In genomic region chr11:129973809-129974208, GRCh38 we compare ENCODE assay signal across 1 cellular context.
TF ChIP-seq lines count a peak whose summit lies in the region.

No MANE protein-coding gene starts in this region.

TF ChIP-seq in HepG2, 621 proteins besides CTCF, POLR2A, EP300 and RAD21 (continued from another document and continues in another):
- no peak for TF ChIP-seq ZNF318 (CRISPR knock-in tag; IDR thresholded peaks at IDR 0.05)
- no peak for TF ChIP-seq ZNF598 (CRISPR knock-in tag; IDR thresholded peaks at IDR 0.05; ENCODE audit: borderline replicate concordance)
- peak; percentile 38; the same call in 1 of the 2 replicates for TF ChIP-seq HDAC2 (CRISPR knock-in tag; IDR thresholded peaks at IDR 0.05)
- TF ChIP-seq ZNF432 (CRISPR knock-in tag; IDR thresholded peaks at IDR 0.05; ENCODE audit: borderline replicate concordance) = no peak
- TF ChIP-seq ZKSCAN8 (CRISPR knock-in tag; IDR thresholded peaks at IDR 0.05; ENCODE audit: borderline replicate concordance) = peak; percentile 76; the same call in 1 of the 2 replicates
- TF ChIP-seq IKZF4 (CRISPR knock-in tag; IDR thresholded peaks at IDR 0.05; ENCODE audit: borderline replicate concordance, low read depth, not compliant biosample characterization) = no peak
- TF ChIP-seq NCOA2 (CRISPR knock-in tag; IDR thresholded peaks at IDR 0.05) = no peak
- peak; percentile 34; the same call in 1 of the 2 replicates for TF ChIP-seq RARA (CRISPR knock-in tag; IDR thresholded peaks at IDR 0.05)
- no peak for TF ChIP-seq IKZF5 (CRISPR knock-in tag; IDR thresholded peaks at IDR 0.05)
- TF ChIP-seq HOMEZ (CRISPR knock-in tag; IDR thresholded peaks at IDR 0.05; ENCODE audit: low read depth) = 0 out of 2 replicates have a peak, but pooled peaks have one; percentile 21
- no peak for TF ChIP-seq NCOA5 (CRISPR knock-in tag; IDR thresholded peaks at IDR 0.05)
- TF ChIP-seq SAP130 (CRISPR knock-in tag; IDR thresholded peaks at IDR 0.05; ENCODE audit: low read depth) = peak; percentile 65
- TF ChIP-seq ZNF788 (CRISPR knock-in tag; IDR thresholded peaks at IDR 0.05; ENCODE audit: borderline replicate concordance) = no peak
- peak; percentile 38; the same call in 1 of the 2 replicates for TF ChIP-seq SOX5 (CRISPR knock-in tag; IDR thresholded peaks at IDR 0.05; ENCODE audit: borderline replicate concordance)
- no peak for TF ChIP-seq SMAD1 (CRISPR knock-in tag; IDR thresholded peaks at IDR 0.05; ENCODE audit: borderline replicate concordance, low read depth)
- TF ChIP-seq PRPF4 (IDR thresholded peaks at IDR 0.05; ENCODE audit: low read depth, low read length, poor library complexity, severe bottlenecking) = no peak
- TF ChIP-seq XRCC5 (optimal IDR thresholded peaks at IDR 0.05; ENCODE audit: low read length) = peak; percentile 61
- peak; percentile 9; the same call in 1 of the 2 replicates for TF ChIP-seq STAG1 (CRISPR knock-in tag; IDR thresholded peaks at IDR 0.05)
- TF ChIP-seq IRF9 (CRISPR knock-in tag; IDR thresholded peaks at IDR 0.05; ENCODE audit: borderline replicate concordance) = no peak
- no peak for TF ChIP-seq SSRP1 (CRISPR knock-in tag; IDR thresholded peaks at IDR 0.05)
- no peak for TF ChIP-seq ZBTB49 (CRISPR knock-in tag; IDR thresholded peaks at IDR 0.05; ENCODE audit: borderline replicate concordance)
- no peak for TF ChIP-seq KLF9 (CRISPR knock-in tag; IDR thresholded peaks at IDR 0.05; ENCODE audit: low read depth)
- no peak for TF ChIP-seq SRSF9 (IDR thresholded peaks at IDR 0.05; ENCODE audit: borderline replicate concordance, insufficient read depth, low read depth, low read length, poor library complexity, severe bottlenecking)
- TF ChIP-seq ZNF660 (CRISPR knock-in tag; IDR thresholded peaks at IDR 0.05; ENCODE audit: borderline replicate concordance, low read depth) = no peak
- TF ChIP-seq DZIP1 (CRISPR knock-in tag; IDR thresholded peaks at IDR 0.05) = no peak
- TF ChIP-seq DMAP1 (CRISPR knock-in tag; IDR thresholded peaks at IDR 0.05) = no peak
- TF ChIP-seq ZNF543 (CRISPR knock-in tag; IDR thresholded peaks at IDR 0.05) = no peak
- no peak for TF ChIP-seq KMT2B (CRISPR knock-in tag; IDR thresholded peaks at IDR 0.05)
- no peak; the same call in 1 of the 2 replicates for TF ChIP-seq RXRB (CRISPR knock-in tag; IDR thresholded peaks at IDR 0.05; ENCODE audit: borderline replicate concordance)
- TF ChIP-seq ARID4A (CRISPR knock-in tag; IDR thresholded peaks at IDR 0.05; ENCODE audit: borderline replicate concordance) = no peak; the same call in 1 of the 2 replicates
- TF ChIP-seq HOXA3 (CRISPR knock-in tag; IDR thresholded peaks at IDR 0.05) = no peak; the same call in 1 of the 2 replicates
- no peak for TF ChIP-seq ZNF431 (CRISPR knock-in tag; IDR thresholded peaks at IDR 0.05; ENCODE audit: borderline replicate concordance, low read depth)
- 0 out of 2 replicates have a peak, but pooled peaks have one; percentile 24 for TF ChIP-seq ZMYM4 (CRISPR knock-in tag; IDR thresholded peaks at IDR 0.05)
